Comparison of ENCODE assay signal across 1 cellular context in the genomic region with DNA sequence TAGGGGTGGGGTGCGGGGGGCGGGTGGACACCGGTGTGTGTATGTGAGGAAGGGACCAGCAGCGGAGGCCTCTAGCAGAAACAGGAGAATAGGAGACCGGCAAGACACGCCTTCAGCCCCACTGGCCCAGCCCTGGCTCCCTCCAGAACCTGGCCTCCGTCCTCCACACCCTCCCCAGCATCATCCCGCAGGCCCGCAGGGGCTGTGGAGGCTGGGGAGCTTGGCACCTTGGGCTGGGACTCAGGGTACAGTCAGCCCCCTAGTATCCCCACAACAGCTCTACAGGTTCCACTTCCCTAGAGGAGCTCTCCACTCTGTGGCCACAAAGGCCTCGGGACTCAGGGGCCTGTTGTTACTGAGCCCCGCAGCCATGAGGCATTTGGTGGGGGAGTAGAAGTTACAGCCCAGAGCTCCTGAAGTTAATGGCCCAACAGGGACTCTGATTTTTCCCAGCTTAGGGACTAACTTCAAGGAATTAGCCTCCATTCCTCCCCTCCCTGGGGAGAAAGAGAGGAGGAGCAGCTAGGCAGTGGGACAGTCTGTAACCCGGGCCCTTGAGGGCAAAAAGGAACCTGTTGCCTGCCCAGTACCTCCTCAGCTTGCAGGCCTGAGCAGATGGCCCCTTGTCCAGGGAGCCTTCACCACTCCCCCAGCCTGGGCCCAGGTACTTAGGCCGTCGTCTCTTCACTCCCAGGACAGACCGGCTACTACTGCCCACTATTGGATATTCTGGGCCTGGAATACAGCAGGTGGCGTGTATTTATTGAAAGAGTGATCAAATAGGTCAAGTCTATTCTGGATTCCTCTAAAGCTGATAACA.
TF ChIP-seq lines count a peak whose summit lies in the region.

No MANE protein-coding gene starts in this region.

TF ChIP-seq in H1, 55 proteins besides CTCF, POLR2A, EP300 and RAD21:
- TF ChIP-seq POLR2AphosphoS5 (IDR thresholded peaks at IDR 0.05; ENCODE audit: low read depth, low read length) (0 out of 2 replicates have a peak, but pooled peaks have one; percentile 10), BRCA1 (IDR thresholded peaks at IDR 0.05; ENCODE audit: low read depth, low read length) (no peak)
TF ChIP-seq in H1: peak in this region for 1.
